Comparison of ENCODE assay signal across 8 cellular contexts in genomic region chr19:18464646-18465045, GRCh38. TPM values are rescaled to one million over a fixed set of nuclear protein-coding genes. Genes with fewer than 3 reads are reported as not detected.
DNase-seq lines count a peak whose midpoint lies in the region; ATAC-seq and TF ChIP-seq lines count a peak whose summit lies in the region.

No MANE protein-coding gene starts in this region.

- peaks cover 81% of the 10 kb centered on the region for H3K4me1 ChIP-seq in left ventricle myocardium inferior

- H3K36me3 Mint-ChIP-seq in activated CD8-positive, alpha-beta T cell treated with anti-CD3 and anti-CD28 coated beads, Interleukin-2, amount 10 ng/mL, durations not matched to agents 7 days and 5 days (ENCODE audit: low read depth) = peaks cover 21% of the 10 kb centered on the region
- no peaks in the 10 kb centered on the region for H3K36me3 Mint-ChIP-seq in natural killer cell

- no peaks in the 10 kb centered on the region for H3K9me3 Mint-ChIP-seq in activated CD8-positive, alpha-beta T cell treated with anti-CD3 and anti-CD28 coated beads, Interleukin-2, amount 10 ng/mL, durations not matched to agents 7 days and 5 days (ENCODE audit: insufficient read depth)
- no peaks in the 10 kb centered on the region for H3K9me3 Mint-ChIP-seq in natural killer cell

- DNase-seq in HT-29 (ENCODE audit: low spot score) = peak; percentile 28
- DNase-seq in activated CD8-positive, alpha-beta T cell treated with anti-CD3 and anti-CD28 coated beads, Interleukin-2, amount 10 ng/mL, durations not matched to agents 7 days and 5 days = no peak
- peak; percentile 83 for DNase-seq in left ventricle myocardium inferior
- peak; percentile 79 for DNase-seq in smooth muscle cell of the brain vasculature (ENCODE audit: low read depth, low spot score)
- no peak for DNase-seq in NK-92 treated with Interleukin-12 subunit alpha and Interleukin-12 subunit beta, amount 100 ng/mL, for 24 hours (lab: John Stamatoyannopoulos, UW)
- DNase-seq in natural killer cell = no peak
- no peak for DNase-seq in KG1 (lab: John Stamatoyannopoulos, UW)

- peak overlapping the region; percentile 20 for H3K4me3 ChIP-seq in left ventricle myocardium inferior

- intact Hi-C loops in left ventricle myocardium inferior (cut with micrococcal nuclease) = loop anchor here (5.0 kb wide), 1 partner anchor 58 kb away; the partner anchor contains the start of gene ELL
- intact Hi-C loops in natural killer cell (cut with micrococcal nuclease) = loop anchor here (5.0 kb wide), 1 partner anchor 383 kb away; no protein-coding TSS in a partner anchor

- H3K4me1 Mint-ChIP-seq in activated CD8-positive, alpha-beta T cell treated with anti-CD3 and anti-CD28 coated beads, Interleukin-2, amount 10 ng/mL, durations not matched to agents 7 days and 5 days (ENCODE audit: low read depth) = peaks cover 27% of the 10 kb centered on the region
- peaks cover 12 to 35% of the 10 kb centered on the region in 2 donors for H3K4me1 Mint-ChIP-seq in natural killer cell

- POLR2A ChIA-PET in activated CD8-positive, alpha-beta T cell treated with anti-CD3 and anti-CD28 coated beads, Interleukin-2, amount 10 ng/mL, durations not matched to agents 7 days and 5 days (lab: Charles Lee) = no interaction called here

- H3K36me3 ChIP-seq in left ventricle myocardium inferior = peaks cover 20% of the 10 kb centered on the region

- CTCF ChIA-PET in activated CD8-positive, alpha-beta T cell treated with anti-CD3 and anti-CD28 coated beads, Interleukin-2, amount 10 ng/mL, durations not matched to agents 7 days and 5 days (lab: Charles Lee) = interaction anchor here (1.8 kb wide), 1 partner anchor 14 kb away, joined by 6 read pairs; no protein-coding TSS in a partner anchor

- peak overlapping the region; percentile 90 for H3K27ac ChIP-seq in left ventricle myocardium inferior (replicated peaks)

- no peaks in the 10 kb centered on the region for H3K27me3 Mint-ChIP-seq in activated CD8-positive, alpha-beta T cell treated with anti-CD3 and anti-CD28 coated beads, Interleukin-2, amount 10 ng/mL, durations not matched to agents 7 days and 5 days (ENCODE audit: low read depth)
- H3K27me3 Mint-ChIP-seq in natural killer cell (ENCODE audit: low read depth in 2 of 2) = no peaks in the 10 kb centered on the region

- peak overlapping the region; percentile 75 for H3K27ac Mint-ChIP-seq in activated CD8-positive, alpha-beta T cell treated with anti-CD3 and anti-CD28 coated beads, Interleukin-2, amount 10 ng/mL, durations not matched to agents 7 days and 5 days
- peak overlapping the region in 1 of 2 donors; percentile 16 for H3K27ac Mint-ChIP-seq in natural killer cell

- no peak for TF ChIP-seq CTCF in left ventricle myocardium inferior (IDR thresholded peaks at IDR 0.05; ENCODE audit: borderline replicate concordance)
- TF ChIP-seq CTCF in natural killer cell (IDR thresholded peaks at IDR 0.05) = no peak

- H3K27me3 ChIP-seq in left ventricle myocardium inferior (ENCODE audit: low read depth) = no peaks in the 10 kb centered on the region

- no peaks in the 10 kb centered on the region for H3K9me3 ChIP-seq in left ventricle myocardium inferior (replicated peaks)

- H3K4me3 Mint-ChIP-seq in activated CD8-positive, alpha-beta T cell treated with anti-CD3 and anti-CD28 coated beads, Interleukin-2, amount 10 ng/mL, durations not matched to agents 7 days and 5 days = no peak overlapping the region
- H3K4me3 Mint-ChIP-seq in natural killer cell = no peak overlapping the region

- ATAC-seq in activated CD8-positive, alpha-beta T cell treated with anti-CD3 and anti-CD28 coated beads, Interleukin-2, amount 10 ng/mL, durations not matched to agents 7 days and 5 days = no peak
- ATAC-seq in HG03280 (IDR thresholded peaks at IDR 0.05; ENCODE audit: unreplicated experiment) (no peak), natural killer cell (no peak)

RNA-seq across cellular contexts. Expression of gene ISYNA1, which starts 26.7 kb away (rescaled TPM):
- total RNA-seq in HT-29 (2014; rRNA removed; shearing (Covaris generic)) = 5.3 and 14.9 TPM in 2 replicates
- 10 to 100 TPM; 26.7 to 33.5 TPM for total RNA-seq in activated CD8-positive, alpha-beta T cell treated with anti-CD3 and anti-CD28 coated beads, Interleukin-2, amount 10 ng/mL, durations not matched to agents 7 days and 5 days
- 24.1 TPM for total RNA-seq in left ventricle myocardium inferior
- total RNA-seq in natural killer cell = 10 to 100 TPM; 39.7 to 53.6 (median 40.1) TPM

RNA-seq across cellular contexts. Expression of gene SSBP4, which starts 45.4 kb away (rescaled TPM):
- 78.0 and 87.1 TPM in 2 replicates for total RNA-seq in HT-29 (2014; rRNA removed; shearing (Covaris generic))
- total RNA-seq in activated CD8-positive, alpha-beta T cell treated with anti-CD3 and anti-CD28 coated beads, Interleukin-2, amount 10 ng/mL, durations not matched to agents 7 days and 5 days = 100 to 1,000 TPM; 198 to 204 TPM
- total RNA-seq in left ventricle myocardium inferior = 30.8 TPM
- total RNA-seq in natural killer cell = 100 to 1,000 TPM; 137 to 169 (median 158) TPM

RNA-seq across cellular contexts. Expression of gene ELL, which starts 57.2 kb away (rescaled TPM):
- 16.0 and 20.7 TPM in 2 replicates for total RNA-seq in HT-29 (2014; rRNA removed; shearing (Covaris generic))
- 10 to 100 TPM; 20.8 to 22.3 TPM for total RNA-seq in activated CD8-positive, alpha-beta T cell treated with anti-CD3 and anti-CD28 coated beads, Interleukin-2, amount 10 ng/mL, durations not matched to agents 7 days and 5 days
- total RNA-seq in left ventricle myocardium inferior (7.9 TPM), natural killer cell (10 to 100 TPM; 61.1 to 64.3 (median 63.8) TPM)

Comparison
In these comparisons a context has a peak if more than half of its experiments do, and no peak if none do; other contexts are left out.
1. DNase-seq: peak in HT-29 (single experiment), left ventricle myocardium inferior (single experiment) and smooth muscle cell of the brain vasculature (single experiment); none in activated CD8-positive, alpha-beta T cell treated with anti-CD3 and anti-CD28 coated beads, Interleukin-2, amount 10 ng/mL, durations not matched to agents 7 days and 5 days (single experiment), NK-92 treated with Interleukin-12 subunit alpha and Interleukin-12 subunit beta, amount 100 ng/mL, for 24 hours (single experiment), natural killer cell (single experiment) and KG1 (single experiment).